ENCODE assay signal across 1 cellular context in genomic region chr3:122772827-122773226, GRCh38.
TF ChIP-seq lines count a peak whose summit lies in the region.

No MANE protein-coding gene starts in this region.

TF ChIP-seq in WTC11, 78 proteins besides CTCF, POLR2A, EP300 and RAD21 (continued from another document):
- TF ChIP-seq, protein P1, sequence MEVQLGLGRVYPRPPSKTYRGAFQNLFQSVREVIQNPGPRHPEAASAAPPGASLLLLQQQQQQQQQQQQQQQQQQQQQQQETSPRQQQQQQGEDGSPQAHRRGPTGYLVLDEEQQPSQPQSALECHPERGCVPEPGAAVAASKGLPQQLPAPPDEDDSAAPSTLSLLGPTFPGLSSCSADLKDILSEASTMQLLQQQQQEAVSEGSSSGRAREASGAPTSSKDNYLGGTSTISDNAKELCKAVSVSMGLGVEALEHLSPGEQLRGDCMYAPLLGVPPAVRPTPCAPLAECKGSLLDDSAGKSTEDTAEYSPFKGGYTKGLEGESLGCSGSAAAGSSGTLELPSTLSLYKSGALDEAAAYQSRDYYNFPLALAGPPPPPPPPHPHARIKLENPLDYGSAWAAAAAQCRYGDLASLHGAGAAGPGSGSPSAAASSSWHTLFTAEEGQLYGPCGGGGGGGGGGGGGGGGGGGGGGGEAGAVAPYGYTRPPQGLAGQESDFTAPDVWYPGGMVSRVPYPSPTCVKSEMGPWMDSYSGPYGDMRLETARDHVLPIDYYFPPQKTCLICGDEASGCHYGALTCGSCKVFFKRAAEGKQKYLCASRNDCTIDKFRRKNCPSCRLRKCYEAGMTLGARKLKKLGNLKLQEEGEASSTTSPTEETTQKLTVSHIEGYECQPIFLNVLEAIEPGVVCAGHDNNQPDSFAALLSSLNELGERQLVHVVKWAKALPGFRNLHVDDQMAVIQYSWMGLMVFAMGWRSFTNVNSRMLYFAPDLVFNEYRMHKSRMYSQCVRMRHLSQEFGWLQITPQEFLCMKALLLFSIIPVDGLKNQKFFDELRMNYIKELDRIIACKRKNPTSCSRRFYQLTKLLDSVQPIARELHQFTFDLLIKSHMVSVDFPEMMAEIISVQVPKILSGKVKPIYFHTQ (CRISPR knock-in tag; IDR thresholded peaks at IDR 0.05), result no peak
- TF ChIP-seq ZNF121 (CRISPR knock-in tag; IDR thresholded peaks at IDR 0.05), result peak; percentile 52; the same call in 1 of the 2 replicates
TF ChIP-seq in WTC11: peak in this region for 1.
